1 cellular context compared by ENCODE assay signal in the genomic region with DNA sequence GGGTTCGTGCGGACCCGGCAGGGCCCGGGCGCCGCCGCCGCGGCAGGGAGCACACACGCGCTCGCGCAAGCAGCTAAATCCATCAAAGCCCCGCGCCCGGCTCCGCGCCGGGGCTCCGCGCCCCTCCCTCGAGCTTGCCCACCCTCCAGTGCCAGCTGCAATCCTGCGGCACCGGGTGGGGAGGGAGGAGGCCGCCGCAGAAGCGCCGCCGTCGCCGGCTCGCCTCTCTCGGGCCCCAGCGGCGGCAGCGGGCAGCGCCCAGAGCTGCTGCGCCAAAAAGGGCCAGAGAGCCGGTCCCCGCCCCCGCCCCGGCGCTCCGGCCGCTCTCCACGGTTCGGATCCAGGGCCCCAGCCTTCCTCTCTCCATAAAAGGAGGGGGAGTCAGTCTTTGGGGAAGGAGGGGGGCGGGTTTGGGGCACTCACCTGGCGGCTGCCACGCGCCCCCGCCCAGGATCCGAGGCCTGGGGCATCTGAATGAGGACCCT.
TF ChIP-seq lines count a peak whose summit lies in the region.

No MANE protein-coding gene starts in this region.

TF ChIP-seq in HEK293, 187 proteins besides CTCF, POLR2A, EP300 and RAD21 (continued from another document):
- TF ChIP-seq, protein P1, sequence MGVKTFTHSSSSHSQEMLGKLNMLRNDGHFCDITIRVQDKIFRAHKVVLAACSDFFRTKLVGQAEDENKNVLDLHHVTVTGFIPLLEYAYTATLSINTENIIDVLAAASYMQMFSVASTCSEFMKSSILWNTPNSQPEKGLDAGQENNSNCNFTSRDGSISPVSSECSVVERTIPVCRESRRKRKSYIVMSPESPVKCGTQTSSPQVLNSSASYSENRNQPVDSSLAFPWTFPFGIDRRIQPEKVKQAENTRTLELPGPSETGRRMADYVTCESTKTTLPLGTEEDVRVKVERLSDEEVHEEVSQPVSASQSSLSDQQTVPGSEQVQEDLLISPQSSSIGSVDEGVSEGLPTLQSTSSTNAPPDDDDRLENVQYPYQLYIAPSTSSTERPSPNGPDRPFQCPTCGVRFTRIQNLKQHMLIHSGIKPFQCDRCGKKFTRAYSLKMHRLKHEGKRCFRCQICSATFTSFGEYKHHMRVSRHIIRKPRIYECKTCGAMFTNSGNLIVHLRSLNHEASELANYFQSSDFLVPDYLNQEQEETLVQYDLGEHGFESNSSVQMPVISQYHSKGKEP (tag by site-specific recombination; IDR thresholded peaks at IDR 0.05) = 0 out of 2 replicates have a peak, but pooled peaks have one; percentile 28
- TF ChIP-seq SETDB1 (IDR thresholded peaks at IDR 0.05; ENCODE audit: insufficient read length, low read length) = no peak
- 0 out of 2 replicates have a peak, but pooled peaks have one; percentile 10 for TF ChIP-seq ZNF596 (tag by site-specific recombination; IDR thresholded peaks at IDR 0.05)
- no peak for TF ChIP-seq ZNF791 (tag by site-specific recombination; IDR thresholded peaks at IDR 0.05)
- TF ChIP-seq, protein P2, sequence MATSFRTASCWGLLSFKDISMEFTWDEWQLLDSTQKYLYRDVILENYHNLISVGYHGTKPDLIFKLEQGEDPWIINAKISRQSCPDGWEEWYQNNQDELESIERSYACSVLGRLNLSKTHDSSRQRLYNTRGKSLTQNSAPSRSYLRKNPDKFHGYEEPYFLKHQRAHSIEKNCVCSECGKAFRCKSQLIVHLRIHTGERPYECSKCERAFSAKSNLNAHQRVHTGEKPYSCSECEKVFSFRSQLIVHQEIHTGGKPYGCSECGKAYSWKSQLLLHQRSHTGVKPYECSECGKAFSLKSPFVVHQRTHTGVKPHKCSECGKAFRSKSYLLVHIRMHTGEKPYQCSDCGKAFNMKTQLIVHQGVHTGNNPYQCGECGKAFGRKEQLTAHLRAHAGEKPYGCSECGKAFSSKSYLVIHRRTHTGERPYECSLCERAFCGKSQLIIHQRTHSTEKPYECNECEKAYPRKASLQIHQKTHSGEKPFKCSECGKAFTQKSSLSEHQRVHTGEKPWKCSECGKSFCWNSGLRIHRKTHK (tag by site-specific recombination; IDR thresholded peaks at IDR 0.05) = no peak
- no peak for TF ChIP-seq REPIN1 (tag by site-specific recombination; IDR thresholded peaks at IDR 0.05; ENCODE audit: low read depth)
- TF ChIP-seq ZSCAN16 (tag by site-specific recombination; IDR thresholded peaks at IDR 0.05) = no peak
- TF ChIP-seq, protein P3, sequence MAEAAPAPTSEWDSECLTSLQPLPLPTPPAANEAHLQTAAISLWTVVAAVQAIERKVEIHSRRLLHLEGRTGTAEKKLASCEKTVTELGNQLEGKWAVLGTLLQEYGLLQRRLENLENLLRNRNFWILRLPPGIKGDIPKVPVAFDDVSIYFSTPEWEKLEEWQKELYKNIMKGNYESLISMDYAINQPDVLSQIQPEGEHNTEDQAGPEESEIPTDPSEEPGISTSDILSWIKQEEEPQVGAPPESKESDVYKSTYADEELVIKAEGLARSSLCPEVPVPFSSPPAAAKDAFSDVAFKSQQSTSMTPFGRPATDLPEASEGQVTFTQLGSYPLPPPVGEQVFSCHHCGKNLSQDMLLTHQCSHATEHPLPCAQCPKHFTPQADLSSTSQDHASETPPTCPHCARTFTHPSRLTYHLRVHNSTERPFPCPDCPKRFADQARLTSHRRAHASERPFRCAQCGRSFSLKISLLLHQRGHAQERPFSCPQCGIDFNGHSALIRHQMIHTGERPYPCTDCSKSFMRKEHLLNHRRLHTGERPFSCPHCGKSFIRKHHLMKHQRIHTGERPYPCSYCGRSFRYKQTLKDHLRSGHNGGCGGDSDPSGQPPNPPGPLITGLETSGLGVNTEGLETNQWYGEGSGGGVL (tag by site-specific recombination; IDR thresholded peaks at IDR 0.05) = peak; percentile 70
- 0 out of 2 replicates have a peak, but pooled peaks have one; percentile 37 for TF ChIP-seq ZSCAN30 (tag by site-specific recombination; IDR thresholded peaks at IDR 0.05)
- TF ChIP-seq, protein P4, sequence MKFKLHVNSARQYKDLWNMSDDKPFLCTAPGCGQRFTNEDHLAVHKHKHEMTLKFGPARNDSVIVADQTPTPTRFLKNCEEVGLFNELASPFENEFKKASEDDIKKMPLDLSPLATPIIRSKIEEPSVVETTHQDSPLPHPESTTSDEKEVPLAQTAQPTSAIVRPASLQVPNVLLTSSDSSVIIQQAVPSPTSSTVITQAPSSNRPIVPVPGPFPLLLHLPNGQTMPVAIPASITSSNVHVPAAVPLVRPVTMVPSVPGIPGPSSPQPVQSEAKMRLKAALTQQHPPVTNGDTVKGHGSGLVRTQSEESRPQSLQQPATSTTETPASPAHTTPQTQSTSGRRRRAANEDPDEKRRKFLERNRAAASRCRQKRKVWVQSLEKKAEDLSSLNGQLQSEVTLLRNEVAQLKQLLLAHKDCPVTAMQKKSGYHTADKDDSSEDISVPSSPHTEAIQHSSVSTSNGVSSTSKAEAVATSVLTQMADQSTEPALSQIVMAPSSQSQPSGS (tag by site-specific recombination; IDR thresholded peaks at IDR 0.05; ENCODE audit: low read depth) = no peak
- TF ChIP-seq ZBTB48 (tag by site-specific recombination; IDR thresholded peaks at IDR 0.05) = no peak
- no peak for TF ChIP-seq MZF1 (tag by site-specific recombination; IDR thresholded peaks at IDR 0.05; ENCODE audit: borderline replicate concordance)
- no peak for TF ChIP-seq BCL11A (tag by site-specific recombination; IDR thresholded peaks at IDR 0.05; ENCODE audit: low read depth)
TF ChIP-seq in HEK293: peak in this region for 17.
